In genomic region chr9:77291714-77292113, GRCh38 we compare ENCODE assay signal across 9 cellular contexts.
DNase-seq lines count a peak whose midpoint lies in the region; ATAC-seq and TF ChIP-seq lines count a peak whose summit lies in the region.
"Had no signal": no experiment of that assay in that cellular context is flagged by ENCODE, and none has a peak within 500 bp of the region (broad histone marks: within the 10 kb centered on the region; RNA-seq: fewer than 3 reads in every experiment).

No MANE protein-coding gene starts in this region.

- H3K9me3 Mint-ChIP-seq in stimulated activated memory B cell treated with anti-CD40 and anti-IgM and Interleukin-4, amounts not matched to agents 10 μg/mL and 1 μg/mL and 100 μg/mL, for 72 hours: peaks cover 7% of the 10 kb centered on the region

- H3K4me1 Mint-ChIP-seq in stimulated activated memory B cell treated with anti-CD40 and anti-IgM and Interleukin-4, amounts not matched to agents 10 μg/mL and 1 μg/mL and 100 μg/mL, for 72 hours: no peaks in the 10 kb centered on the region

- H3K36me3 Mint-ChIP-seq in stimulated activated memory B cell treated with anti-CD40 and anti-IgM and Interleukin-4, amounts not matched to agents 10 μg/mL and 1 μg/mL and 100 μg/mL, for 72 hours: peaks cover 58% of the 10 kb centered on the region

- H3K27ac ChIP-seq in heart right ventricle: no peak overlapping the region
- H3K27ac ChIP-seq: BLaER1 treated with 17β-estradiol and CSF1 and Interleukin-3, amounts not matched to agents 10 nM and 100 nM had no signal

- H3K27me3 ChIP-seq in heart right ventricle: no peaks in the 10 kb centered on the region
- H3K27me3 ChIP-seq: BLaER1 treated with 17β-estradiol and CSF1 and Interleukin-3, amounts not matched to agents 10 nM and 100 nM had no signal

- H3K27ac Mint-ChIP-seq in stimulated activated memory B cell treated with anti-CD40 and anti-IgM and Interleukin-4, amounts not matched to agents 10 μg/mL and 1 μg/mL and 100 μg/mL, for 72 hours: no peak overlapping the region

- H3K4me3 ChIP-seq in epithelial cell of proximal tubule (ENCODE audit: low read depth, low read length): no peak overlapping the region
- H3K4me3 ChIP-seq in heart right ventricle: no peak overlapping the region
- H3K4me3 ChIP-seq: BLaER1 treated with 17β-estradiol and CSF1 and Interleukin-3, amounts not matched to agents 10 nM and 100 nM had no signal

- H3K4me3 Mint-ChIP-seq in stimulated activated memory B cell treated with anti-CD40 and anti-IgM and Interleukin-4, amounts not matched to agents 10 μg/mL and 1 μg/mL and 100 μg/mL, for 72 hours: no peak overlapping the region

- WGBS in heart right ventricle, 2 donors: 44 to 61% methylated on average over 1 of the region's 1 CpG

- no peaks in the 10 kb centered on the region for H3K27me3 Mint-ChIP-seq in stimulated activated memory B cell treated with anti-CD40 and anti-IgM and Interleukin-4, amounts not matched to agents 10 μg/mL and 1 μg/mL and 100 μg/mL, for 72 hours

- DNase-seq in NCI-H2171 treated with DMSO at 0.1 percent for 48 hours (lab: John Stamatoyannopoulos, UW) (peak; percentile 17), NCI-H2171 (lab: John Stamatoyannopoulos, UW) (no peak), NCI-H69 (lab: John Stamatoyannopoulos, UW) (peak; percentile 40), epithelial cell of proximal tubule (ENCODE audit: low read depth) (no peak), pulmonary artery endothelial cell (ENCODE audit: low read depth, low spot score) (peak; percentile 8), heart right ventricle (no peak), NCI-H1092 treated with DMSO at 0.1 percent for 48 hours (lab: John Stamatoyannopoulos, UW) (no peak)

- peak; percentile 57 for TF ChIP-seq CTCF in epithelial cell of proximal tubule (conservative IDR thresholded peaks at IDR 0.05; ENCODE audit: low read depth, low read length)
- TF ChIP-seq CTCF in heart right ventricle (IDR thresholded peaks at IDR 0.05): peak in 3 of 9 donors; percentile 14 to 23 (median 16)

- H3K36me3 ChIP-seq in heart right ventricle: peaks cover 0 to 46% (median 7%) of the 10 kb centered on the region in 9 donors

- H3K4me1 ChIP-seq in heart right ventricle: no peaks in the 10 kb centered on the region
- H3K4me1 ChIP-seq: BLaER1 treated with 17β-estradiol and CSF1 and Interleukin-3, amounts not matched to agents 10 nM and 100 nM had no signal

- H3K9me3 ChIP-seq in heart right ventricle: peaks cover 0 to 18% (median 8%) of the 10 kb centered on the region in 11 donors

- ATAC-seq in heart right ventricle: no peak
- no peak for ATAC-seq in stimulated activated memory B cell treated with anti-CD40 and anti-IgM and Interleukin-4, amounts not matched to agents 10 μg/mL and 1 μg/mL and 100 μg/mL, for 72 hours

- intact Hi-C loops in heart right ventricle (cut with DNase I): no loop called here

Comparison
In these comparisons a context has a peak if more than half of its experiments do, and no peak if none do; other contexts are left out.
1. DNase-seq: peak in NCI-H2171 treated with DMSO at 0.1 percent for 48 hours (single experiment), NCI-H69 (single experiment) and pulmonary artery endothelial cell (single experiment); none in NCI-H2171 (single experiment), epithelial cell of proximal tubule (single experiment), heart right ventricle (0 of 2) and NCI-H1092 treated with DMSO at 0.1 percent for 48 hours (single experiment).